In genomic region chr2:205357732-205358131, GRCh38 we compare ENCODE assay signal across 24 cellular contexts.
"Had no signal": no experiment of that assay in that cellular context is flagged by ENCODE, and none has a peak within 500 bp of the region (broad histone marks: within the 10 kb centered on the region; RNA-seq: fewer than 3 reads in every experiment).

No MANE protein-coding gene starts in this region.

- H3K4me3 ChIP-seq: left lung, lung, pancreas, suprapubic skin, tibial nerve had no signal

- H3K9me3 Mint-ChIP-seq: activated CD8-positive, alpha-beta T cell treated with anti-CD3 and anti-CD28 coated beads for 36 hours; activated naive CD4-positive, alpha-beta T cell treated with anti-CD3 and anti-CD28 coated beads, Interleukin-2, amount 10 ng/mL, durations not matched to agents 7 days and 5 days; stimulated activated effector memory CD8-positive, alpha-beta T cell treated with anti-CD3 and anti-CD28 coated beads, Interleukin-12 subunit alpha, Interleukin-12 subunit beta, amount 100 ng/mL, for 72 hours; stimulated activated naive CD8-positive, alpha-beta T cell treated with anti-CD3 and anti-CD28 coated beads, Interleukin-15, amount 100 ng/mL, for 72 hours had no signal

- H3K27ac Mint-ChIP-seq: activated CD4-positive, alpha-beta T cell treated with anti-CD3 and anti-CD28 coated beads, Interleukin-2, amount 10 ng/mL, durations not matched to agents 7 days and 5 days; activated CD8-positive, alpha-beta memory T cell treated with anti-CD3 and anti-CD28 coated beads, Interleukin-2, amount 10 ng/mL, durations not matched to agents 7 days and 5 days; activated CD8-positive, alpha-beta T cell treated with anti-CD3 and anti-CD28 coated beads for 36 hours; activated naive CD4-positive, alpha-beta T cell treated with anti-CD3 and anti-CD28 coated beads, Interleukin-2, amount 10 ng/mL, durations not matched to agents 7 days and 5 days; natural killer cell; stimulated activated effector memory CD8-positive, alpha-beta T cell treated with anti-CD3 and anti-CD28 coated beads, Interleukin-12 subunit alpha, Interleukin-12 subunit beta, amount 100 ng/mL, for 72 hours; stimulated activated naive CD8-positive, alpha-beta T cell treated with anti-CD3 and anti-CD28 coated beads, Interleukin-15, amount 100 ng/mL, for 72 hours had no signal

- H3K27me3 ChIP-seq: foreskin keratinocyte, left lung, neutrophil, pancreas, suprapubic skin, tibial nerve had no signal

- DNase-seq: activated CD4-positive, alpha-beta T cell treated with anti-CD3 and anti-CD28 coated beads, Interleukin-2, amount 10 ng/mL, durations not matched to agents 7 days and 5 days; activated CD4-positive, CD25-positive, alpha-beta regulatory T cell treated with anti-CD3 and anti-CD28 coated beads, Interleukin-2, amount 50 U/mL, for 72 hours; activated CD8-positive, alpha-beta memory T cell treated with anti-CD3 and anti-CD28 coated beads, Interleukin-2, amount 10 ng/mL, durations not matched to agents 7 days and 5 days; activated CD8-positive, alpha-beta T cell treated with anti-CD3 and anti-CD28 coated beads for 36 hours; activated effector memory CD4-positive, alpha-beta T cell treated with anti-CD3 and anti-CD28 coated beads, Interleukin-2, amount 50 U/mL, for 16 hours; activated naive CD4-positive, alpha-beta T cell treated with anti-CD3 and anti-CD28 coated beads, Interleukin-2, amount 10 ng/mL, durations not matched to agents 7 days and 5 days; activated T-cell treated with anti-CD3 and anti-CD28 coated beads for 4 hours; amygdala; dermis blood vessel endothelial cell; effector CD8-positive, alpha-beta T cell; kidney glomerular epithelial cell; left lung; midbrain; natural killer cell; pancreas; right cardiac atrium; stimulated activated CD4-positive, alpha-beta T cell treated with anti-CD3 and anti-CD28 coated beads, Interleukin-12 subunit alpha, Interleukin-12 subunit beta, amount 100 ng/mL, for 4 hours; stimulated activated naive CD8-positive, alpha-beta T cell treated with anti-CD3 and anti-CD28 coated beads, Interleukin-15, amount 100 ng/mL, for 72 hours had no signal

- H3K36me3 ChIP-seq: left lung, neutrophil, pancreas, suprapubic skin, tibial nerve had no signal

- H3K27me3 Mint-ChIP-seq: activated CD8-positive, alpha-beta memory T cell treated with anti-CD3 and anti-CD28 coated beads, Interleukin-2, amount 10 ng/mL, durations not matched to agents 7 days and 5 days; activated CD8-positive, alpha-beta T cell treated with anti-CD3 and anti-CD28 coated beads for 36 hours; stimulated activated naive CD8-positive, alpha-beta T cell treated with anti-CD3 and anti-CD28 coated beads, Interleukin-15, amount 100 ng/mL, for 72 hours had no signal

- H3K36me3 Mint-ChIP-seq: activated CD8-positive, alpha-beta memory T cell treated with anti-CD3 and anti-CD28 coated beads, Interleukin-2, amount 10 ng/mL, durations not matched to agents 7 days and 5 days; activated naive CD4-positive, alpha-beta T cell treated with anti-CD3 and anti-CD28 coated beads, Interleukin-2, amount 10 ng/mL, durations not matched to agents 7 days and 5 days; natural killer cell; stimulated activated effector memory CD8-positive, alpha-beta T cell treated with anti-CD3 and anti-CD28 coated beads, Interleukin-12 subunit alpha, Interleukin-12 subunit beta, amount 100 ng/mL, for 72 hours had no signal

- H3K27ac ChIP-seq: foreskin keratinocyte, left lung, neutrophil, pancreas, suprapubic skin, tibial nerve had no signal

- H3K9me3 ChIP-seq: left lung, neutrophil, pancreas, suprapubic skin, tibial nerve had no signal

- H3K4me1 Mint-ChIP-seq: activated CD4-positive, alpha-beta T cell treated with anti-CD3 and anti-CD28 coated beads, Interleukin-2, amount 10 ng/mL, durations not matched to agents 7 days and 5 days; activated CD8-positive, alpha-beta memory T cell treated with anti-CD3 and anti-CD28 coated beads, Interleukin-2, amount 10 ng/mL, durations not matched to agents 7 days and 5 days; activated naive CD4-positive, alpha-beta T cell treated with anti-CD3 and anti-CD28 coated beads, Interleukin-2, amount 10 ng/mL, durations not matched to agents 7 days and 5 days; natural killer cell; stimulated activated effector memory CD8-positive, alpha-beta T cell treated with anti-CD3 and anti-CD28 coated beads, Interleukin-12 subunit alpha, Interleukin-12 subunit beta, amount 100 ng/mL, for 72 hours; stimulated activated naive CD8-positive, alpha-beta T cell treated with anti-CD3 and anti-CD28 coated beads, Interleukin-15, amount 100 ng/mL, for 72 hours had no signal

- H3K4me1 ChIP-seq: left lung, pancreas, suprapubic skin, tibial nerve had no signal

- H3K4me3 Mint-ChIP-seq: activated CD4-positive, alpha-beta T cell treated with anti-CD3 and anti-CD28 coated beads, Interleukin-2, amount 10 ng/mL, durations not matched to agents 7 days and 5 days; activated CD8-positive, alpha-beta memory T cell treated with anti-CD3 and anti-CD28 coated beads, Interleukin-2, amount 10 ng/mL, durations not matched to agents 7 days and 5 days; activated CD8-positive, alpha-beta T cell treated with anti-CD3 and anti-CD28 coated beads for 36 hours; activated naive CD4-positive, alpha-beta T cell treated with anti-CD3 and anti-CD28 coated beads, Interleukin-2, amount 10 ng/mL, durations not matched to agents 7 days and 5 days; natural killer cell; stimulated activated effector memory CD8-positive, alpha-beta T cell treated with anti-CD3 and anti-CD28 coated beads, Interleukin-12 subunit alpha, Interleukin-12 subunit beta, amount 100 ng/mL, for 72 hours; stimulated activated naive CD8-positive, alpha-beta T cell treated with anti-CD3 and anti-CD28 coated beads, Interleukin-15, amount 100 ng/mL, for 72 hours had no signal
